8 cellular contexts compared by ENCODE assay signal in the genomic region with DNA sequence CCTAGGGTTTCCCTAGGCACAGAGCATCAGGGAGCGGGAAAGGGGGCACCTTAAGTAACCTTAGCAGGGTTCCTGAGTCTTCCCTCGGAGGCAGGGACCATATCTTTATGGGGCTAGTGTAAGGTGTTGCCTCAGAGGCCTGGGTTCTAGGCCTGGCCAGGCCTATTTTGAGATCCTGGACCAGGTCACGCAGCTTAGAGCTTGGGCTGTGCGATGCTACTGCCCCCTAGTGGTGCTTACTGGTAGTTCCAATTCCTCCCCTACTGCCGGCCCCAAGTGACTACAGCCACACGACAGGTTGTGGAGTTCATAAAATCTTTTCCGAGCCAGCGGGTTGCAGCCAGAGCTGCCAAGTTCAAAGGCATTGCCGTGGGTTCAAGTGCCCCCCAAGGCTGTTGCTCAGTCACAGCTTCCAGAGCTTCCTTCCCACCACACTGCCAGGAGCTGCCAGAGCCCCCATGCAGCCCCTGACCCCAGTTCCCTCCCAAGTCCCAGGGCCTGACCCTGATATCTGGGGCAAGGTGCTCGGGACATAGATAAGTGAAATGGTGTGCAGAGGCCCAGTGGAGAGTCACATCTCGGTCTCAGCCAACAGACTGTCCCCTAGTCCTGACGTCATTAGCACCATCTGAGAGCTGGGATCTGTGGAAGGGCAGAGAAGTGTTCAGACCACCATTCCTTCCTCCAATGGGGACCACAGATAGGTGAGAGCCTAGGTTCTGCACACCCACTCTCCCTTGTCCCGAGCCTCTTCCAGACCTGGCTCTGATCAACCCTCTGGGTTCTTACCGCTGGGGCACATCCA. TPM values are rescaled to one million over a fixed set of nuclear protein-coding genes. Genes with fewer than 3 reads are reported as not detected.
DNase-seq lines count a peak whose midpoint lies in the region; TF ChIP-seq lines count a peak whose summit lies in the region.

No MANE protein-coding gene starts in this region.

- H3K4me1 ChIP-seq in OCI-LY1 (ENCODE audit: insufficient read depth, low read length, severe bottlenecking): peaks cover 12% of the 10 kb centered on the region

- H3K4me2 ChIP-seq in OCI-LY1 (ENCODE audit: low read length): no peak overlapping the region

- peaks cover 29% of the 10 kb centered on the region; the same call in 1 of the 2 replicates for H3K36me3 ChIP-seq in OCI-LY1 (ENCODE audit: insufficient read depth, low read length)

- H3K79me2 ChIP-seq in OCI-LY1 (ENCODE audit: insufficient read depth, low read length): no peaks in the 10 kb centered on the region

- H3K27me3 ChIP-seq in OCI-LY1 (ENCODE audit: insufficient read depth, low read length): peaks cover 8% of the 10 kb centered on the region

- H3K9ac ChIP-seq in OCI-LY1 (ENCODE audit: low read length): no peak overlapping the region

- H3F3A ChIP-seq in OCI-LY1 (ENCODE audit: insufficient read depth, low read length): no peaks in the 10 kb centered on the region

- peak; percentile 81 for DNase-seq in activated gamma-delta T cell treated with Interleukin-2 at 50 U/mL for 16 hours
- no peak for DNase-seq in activated gamma-delta T cell (lab: John Stamatoyannopoulos, UW)
- DNase-seq in HUDEP-2 (lab: John Stamatoyannopoulos, UW; ENCODE audit: unreplicated experiment in 76 of 76): peak in 73 of 76 experiments; percentile 17 to 93 (median 74)
- peak; percentile 42 for DNase-seq in activated CD8-positive, alpha-beta memory T cell treated with anti-CD3 and anti-CD28 coated beads, Interleukin-2, amount 50 U/mL, for 24 hours (ENCODE audit: extremely low read depth)
- peak; percentile 56 for DNase-seq in epidermal melanocyte (ENCODE audit: insufficient read length, low spot score)
- peak; percentile 87 for DNase-seq in mucosa of gallbladder (ENCODE audit: low spot score)
- DNase-seq in stimulated activated CD8-positive, alpha-beta memory T cell treated with anti-CD3 and anti-CD28 coated beads, Interleukin-7, amount 100 ng/mL, for 1 hour (ENCODE audit: low read depth in 2 of 2): peak; percentile 62 to 65

- no peaks in the 10 kb centered on the region for H3K9me3 ChIP-seq in OCI-LY1 (ENCODE audit: low read length)

- peak; percentile 92 for TF ChIP-seq CTCF in OCI-LY1 (IDR thresholded peaks at IDR 0.05; ENCODE audit: low read length)

- no peak overlapping the region for H3K27ac ChIP-seq in OCI-LY1 (ENCODE audit: low read depth, low read length, poor library complexity, severe bottlenecking)

- H3K9me2 ChIP-seq in OCI-LY1 (ENCODE audit: low read depth, low read length): no peaks in the 10 kb centered on the region

- H2AFZ ChIP-seq in OCI-LY1 (ENCODE audit: low read length): no peak overlapping the region

- H4K20me1 ChIP-seq in OCI-LY1 (ENCODE audit: insufficient read depth, low read length): no peaks in the 10 kb centered on the region

- H3K4me3 ChIP-seq in OCI-LY1 (ENCODE audit: low read depth, low read length, poor library complexity, severe bottlenecking): no peak overlapping the region

RNA-seq across cellular contexts. Expression of gene LRRC73, which starts 3.3 kb away (rescaled TPM):
- total RNA-seq in mucosa of gallbladder: 7.0 TPM

RNA-seq across cellular contexts. Expression of gene YIPF3, which starts 9.9 kb away (rescaled TPM):
- 155 TPM for total RNA-seq in mucosa of gallbladder

RNA-seq across cellular contexts. Expression of gene POLR1C, which starts 10.0 kb away (rescaled TPM):
- total RNA-seq in mucosa of gallbladder: 33.8 TPM

RNA-seq across cellular contexts. Expression of gene TJAP1, which starts 29.5 kb away (rescaled TPM):
- 41.0 TPM for total RNA-seq in mucosa of gallbladder

RNA-seq across cellular contexts. Expression of gene DLK2, which starts 51.5 kb away (rescaled TPM):
- total RNA-seq in mucosa of gallbladder: 0.37 TPM
